Comparison of ENCODE assay signal across 8 cellular contexts in genomic region chr5:52801329-52801728, GRCh38. TPM values are rescaled to one million over a fixed set of nuclear protein-coding genes. Genes with fewer than 3 reads are reported as not detected.
DNase-seq lines count a peak whose midpoint lies in the region; TF ChIP-seq lines count a peak whose summit lies in the region.

No MANE protein-coding gene starts in this region.

- in situ Hi-C loops in GM13976 (cut with MboI; ENCODE audit: low sequenced_read_pairs, unreplicated experiment), result no loop called here

- no peak for TF ChIP-seq EP300 in SK-N-SH (IDR thresholded peaks at IDR 0.05; ENCODE audit: borderline replicate concordance in 1 of 2, low read depth in 1 of 2, low read length in 1 of 2)

- H2AFZ ChIP-seq in SK-N-SH (ENCODE audit: low read depth), result no peak overlapping the region

- H3K4me3 ChIP-seq in SK-N-SH (ENCODE audit: low read depth in 2 of 2, low read length in 1 of 2) (peak overlapping the region; percentile 75 to 85), neutrophil (ENCODE audit: low read depth in 1 of 2, low read length in 1 of 2) (peak overlapping the region; percentile 80 to 88)

- H3F3A ChIP-seq in SK-N-SH (replicated peaks; ENCODE audit: insufficient read depth), result peaks cover 35% of the 10 kb centered on the region

- POLR2A ChIA-PET in SK-N-SH (lab: Yijun Ruan, JAX), result interaction anchor here (0.5 to 0.6 kb wide), 2 partner anchors 83 to 143 kb away, joined by 3 read pairs; no protein-coding TSS in a partner anchor

- no peaks in the 10 kb centered on the region for H3K9me2 ChIP-seq in SK-N-SH

- H3K4me3 Mint-ChIP-seq in T-helper 1 cell treated with Interleukin-12 subunit alpha and Interleukin-12 subunit beta and Interleukin-4 antibody, amounts not matched to agents 30 μg/mL and 1 μg/mL, for 36 hours, result peak overlapping the region; percentile 97

- H3K27me3 Mint-ChIP-seq in T-helper 1 cell treated with Interleukin-12 subunit alpha and Interleukin-12 subunit beta and Interleukin-4 antibody, amounts not matched to agents 30 μg/mL and 1 μg/mL, for 36 hours (ENCODE audit: low read depth), result peaks cover 12% of the 10 kb centered on the region

- H3K9ac ChIP-seq in SK-N-SH, result peak overlapping the region; percentile 86

- H3K27me3 ChIP-seq in SK-N-SH (ENCODE audit: insufficient read depth), result no peaks in the 10 kb centered on the region
- H3K27me3 ChIP-seq in neutrophil, result no peaks in the 10 kb centered on the region

- H3K4me2 ChIP-seq in SK-N-SH, result peak overlapping the region; percentile 89

- no peak for TF ChIP-seq POLR2A in erythroblast (IDR thresholded peaks at IDR 0.05; ENCODE audit: low read length)

- peaks cover 70% of the 10 kb centered on the region for H3K79me2 ChIP-seq in SK-N-SH (ENCODE audit: insufficient read depth)

- CTCF ChIA-PET in SK-N-SH (lab: Yijun Ruan, JAX), result interaction anchor here (1.0 to 2.1 kb wide), 5 partner anchors 10 to 137 kb away, joined by 3 to 7 read pairs (median 5); no protein-coding TSS in a partner anchor

- no peaks in the 10 kb centered on the region for H3K9me3 ChIP-seq in SK-N-SH
- H3K9me3 ChIP-seq in neutrophil, result no peaks in the 10 kb centered on the region

- peaks cover 38% of the 10 kb centered on the region for H3K36me3 Mint-ChIP-seq in T-helper 1 cell treated with Interleukin-12 subunit alpha and Interleukin-12 subunit beta and Interleukin-4 antibody, amounts not matched to agents 30 μg/mL and 1 μg/mL, for 36 hours (ENCODE audit: low read depth)

- no peaks in the 10 kb centered on the region for H3K9me3 Mint-ChIP-seq in T-helper 1 cell treated with Interleukin-12 subunit alpha and Interleukin-12 subunit beta and Interleukin-4 antibody, amounts not matched to agents 30 μg/mL and 1 μg/mL, for 36 hours

- peaks cover 44 to 46% of the 10 kb centered on the region in 2 experiments for H3K36me3 ChIP-seq in SK-N-SH (replicated peaks in 1 of 2; ENCODE audit: control insufficient read depth in 1 of 2, insufficient read depth in 2 of 2, low read length in 1 of 2)
- no peaks in the 10 kb centered on the region for H3K36me3 ChIP-seq in neutrophil

- peak overlapping the region; percentile 93 to 95 for H3K27ac ChIP-seq in SK-N-SH (ENCODE audit: low read depth in 2 of 2, low read length in 1 of 2)
- peak overlapping the region; percentile 91 for H3K27ac ChIP-seq in neutrophil

- peaks cover 12 to 41% of the 10 kb centered on the region in 2 experiments for H3K4me1 ChIP-seq in SK-N-SH (ENCODE audit: control insufficient read depth in 1 of 2, insufficient read depth in 2 of 2, low read depth in 1 of 2, low read length in 1 of 2)
- H3K4me1 ChIP-seq in neutrophil (ENCODE audit: control insufficient read depth in 1 of 2, insufficient read depth in 1 of 2, low read depth in 1 of 2, low read length in 1 of 2), result peaks cover 74 to 82% of the 10 kb centered on the region in 2 experiments

- peak overlapping the region; percentile 98 for H3K27ac Mint-ChIP-seq in T-helper 1 cell treated with Interleukin-12 subunit alpha and Interleukin-12 subunit beta and Interleukin-4 antibody, amounts not matched to agents 30 μg/mL and 1 μg/mL, for 36 hours

- peaks cover 49% of the 10 kb centered on the region for H3K4me1 Mint-ChIP-seq in T-helper 1 cell treated with Interleukin-12 subunit alpha and Interleukin-12 subunit beta and Interleukin-4 antibody, amounts not matched to agents 30 μg/mL and 1 μg/mL, for 36 hours (ENCODE audit: low read depth)

- DNase-seq in T-helper 1 cell, result no peak
- DNase-seq in SK-N-SH, result no peak
- peak; percentile 3 to 36 for DNase-seq in erythroblast (lab: John Stamatoyannopoulos, UW)
- no peak for DNase-seq in MV-4-11 (lab: John Stamatoyannopoulos, UW)
- DNase-seq in GM13976 (ENCODE audit: low spot score), result no peak
- no peak for DNase-seq in DMS153 (lab: John Stamatoyannopoulos, UW)

- WGBS in SK-N-SH (ENCODE audit: low lambda C conversion rate), result 16% methylated on average over 8 of the region's 8 CpGs

- TF ChIP-seq CTCF in SK-N-SH (IDR thresholded peaks at IDR 0.05), result no peak
- no peak for TF ChIP-seq CTCF in neutrophil (IDR thresholded peaks at IDR 0.05)
- no peak for TF ChIP-seq CTCF in GM13976 (IDR thresholded peaks at IDR 0.05; ENCODE audit: borderline replicate concordance, control extremely low read depth, extremely low read depth, insufficient read depth, missing control alignments)

- TF ChIP-seq RAD21 in SK-N-SH (IDR thresholded peaks at IDR 0.05; ENCODE audit: low read length), result no peak

- H4K20me1 ChIP-seq in SK-N-SH (ENCODE audit: insufficient read depth), result peaks cover 22% of the 10 kb centered on the region

TF ChIP-seq in SK-N-SH, 30 proteins besides CTCF, POLR2A, EP300 and RAD21:
- TF ChIP-seq SIN3A (IDR thresholded peaks at IDR 0.05; ENCODE audit: borderline replicate concordance, low read depth, low read length), result no peak
- no peak; the same call in 1 of the 2 replicates for TF ChIP-seq MXI1 (IDR thresholded peaks at IDR 0.05; ENCODE audit: low read depth, low read length)
- no peak for TF ChIP-seq CHD2 (IDR thresholded peaks at IDR 0.05; ENCODE audit: low read length, partially characterized antibody)
- TF ChIP-seq MEF2A (IDR thresholded peaks at IDR 0.05; ENCODE audit: borderline replicate concordance, low read depth), result no peak
- no peak for TF ChIP-seq FOSL2 (IDR thresholded peaks at IDR 0.05; ENCODE audit: borderline replicate concordance, low read depth)
- no peak for TF ChIP-seq GATA2 (CRISPR knock-in tag; IDR thresholded peaks at IDR 0.05)
- no peak for TF ChIP-seq POLR2AphosphoS5 (IDR thresholded peaks at IDR 0.05; ENCODE audit: low read depth, low read length)
- TF ChIP-seq NFIC (IDR thresholded peaks at IDR 0.05; ENCODE audit: borderline replicate concordance), result no peak
- no peak for TF ChIP-seq TAF1 (IDR thresholded peaks at IDR 0.05; ENCODE audit: borderline replicate concordance, low read depth, low read length)
- TF ChIP-seq, protein P1, sequence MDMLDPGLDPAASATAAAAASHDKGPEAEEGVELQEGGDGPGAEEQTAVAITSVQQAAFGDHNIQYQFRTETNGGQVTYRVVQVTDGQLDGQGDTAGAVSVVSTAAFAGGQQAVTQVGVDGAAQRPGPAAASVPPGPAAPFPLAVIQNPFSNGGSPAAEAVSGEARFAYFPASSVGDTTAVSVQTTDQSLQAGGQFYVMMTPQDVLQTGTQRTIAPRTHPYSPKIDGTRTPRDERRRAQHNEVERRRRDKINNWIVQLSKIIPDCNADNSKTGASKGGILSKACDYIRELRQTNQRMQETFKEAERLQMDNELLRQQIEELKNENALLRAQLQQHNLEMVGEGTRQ (IDR thresholded peaks at IDR 0.05; ENCODE audit: borderline replicate concordance, low read depth, low read length), result no peak
- no peak for TF ChIP-seq ELF1 (IDR thresholded peaks at IDR 0.05)
- TF ChIP-seq, protein P2, sequence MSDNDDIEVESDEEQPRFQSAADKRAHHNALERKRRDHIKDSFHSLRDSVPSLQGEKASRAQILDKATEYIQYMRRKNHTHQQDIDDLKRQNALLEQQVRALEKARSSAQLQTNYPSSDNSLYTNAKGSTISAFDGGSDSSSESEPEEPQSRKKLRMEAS (IDR thresholded peaks at IDR 0.05; ENCODE audit: low read depth), result no peak
- TF ChIP-seq USF1 (IDR thresholded peaks at IDR 0.05; ENCODE audit: borderline replicate concordance, low read depth), result no peak
- no peak for TF ChIP-seq SMC3 (IDR thresholded peaks at IDR 0.05; ENCODE audit: low read depth, low read length)
- no peak for TF ChIP-seq RCOR1 (IDR thresholded peaks at IDR 0.05; ENCODE audit: low read length)
- no peak for TF ChIP-seq TEAD4 (IDR thresholded peaks at IDR 0.05; ENCODE audit: borderline replicate concordance, insufficient read depth)

RNA-seq across cellular contexts. Expression of gene ITGA1, which starts 13.6 kb away (rescaled TPM):
- 7.7 and 9.9 TPM in 2 replicates for polyA plus RNA-seq in SK-N-SH (2012; rRNA removed)
- polyA plus RNA-seq in SK-N-SH (2012; cell fraction: cytosol; rRNA removed), result 5.2 and 9.2 TPM in 2 replicates
- 4.5 and 11.5 TPM in 2 replicates for polyA plus RNA-seq in SK-N-SH (2012; cell fraction: nucleus; rRNA removed)

RNA-seq across cellular contexts. Expression of gene PELO, which starts 13.6 kb away (rescaled TPM):
- polyA plus RNA-seq in SK-N-SH (2012; rRNA removed), result 10.7 and 11.5 TPM in 2 replicates
- polyA plus RNA-seq in SK-N-SH (2012; cell fraction: cytosol; rRNA removed), result 8.8 and 10.3 TPM in 2 replicates
- polyA plus RNA-seq in SK-N-SH (2012; cell fraction: nucleus; rRNA removed), result 13.5 and 14.3 TPM in 2 replicates

Comparison
In these comparisons a context has a peak if more than half of its experiments do, and no peak if none do; other contexts are left out.
1. DNase-seq: peak in erythroblast (2 of 2); none in T-helper 1 cell (0 of 5), SK-N-SH (single experiment), MV-4-11 (single experiment), GM13976 (single experiment) and DMS153 (single experiment).